In the genomic region with DNA sequence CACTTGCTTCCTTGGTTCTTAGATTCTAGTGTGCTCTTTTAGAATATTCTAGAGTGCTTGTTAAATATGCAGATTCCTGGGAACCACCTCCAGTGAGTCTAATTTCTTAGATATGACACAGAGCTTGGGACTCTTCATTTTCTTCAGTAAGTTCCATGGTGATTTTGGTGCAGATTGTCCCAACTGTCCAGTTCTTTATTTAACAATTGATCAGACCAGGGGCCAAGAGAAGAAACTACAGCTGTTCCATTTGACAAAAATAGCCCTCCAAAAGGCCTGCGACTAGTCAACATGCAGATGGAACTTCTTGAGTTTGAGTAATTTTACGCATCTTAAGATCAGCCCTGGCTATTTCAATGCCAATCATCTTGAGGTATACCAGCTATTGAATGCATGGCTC, we compare ENCODE assay signal across 30 cellular contexts.
"Had no signal": no experiment of that assay in that cellular context is flagged by ENCODE, and none has a peak within 500 bp of the region (broad histone marks: within the 10 kb centered on the region; RNA-seq: fewer than 3 reads in every experiment).

No MANE protein-coding gene starts in this region.

- H3K4me1 ChIP-seq: esophagus squamous epithelium had no signal

- H3K9me3 ChIP-seq: esophagus squamous epithelium, gastroesophageal sphincter had no signal

- ATAC-seq: activated CD4-positive, CD25-positive, alpha-beta regulatory T cell treated with anti-CD3 and anti-CD28 coated beads, Interleukin-2, amount 50 U/mL, for 24 hours; activated CD8-positive, alpha-beta T cell treated with anti-CD3 and anti-CD28 coated beads for 36 hours; activated T-cell treated with anti-CD3 and anti-CD28 coated beads, Interleukin-2, amount 50 U/mL, for 4 hours; activated T-helper 17 cell treated with anti-CD3 and anti-CD28 coated beads, Interleukin-2, amount 50 U/mL, for 72 hours; gastroesophageal sphincter; T-cell had no signal

- H3K4me3 ChIP-seq: esophagus squamous epithelium, gastroesophageal sphincter had no signal

- H3K9me3 Mint-ChIP-seq: activated B cell treated with CpG ODN at 0.5 μM for 24 hours; activated CD8-positive, alpha-beta T cell treated with anti-CD3 and anti-CD28 coated beads for 36 hours; activated T-cell treated with anti-CD3 and anti-CD28 coated beads, Interleukin-2, amount 50 U/mL, for 4 hours; T-cell; T-helper 1 cell treated with Interleukin-12 subunit alpha and Interleukin-12 subunit beta and Interleukin-4 antibody, amounts not matched to agents 30 μg/mL and 1 μg/mL, for 36 hours; T-helper 2 cell treated with Interferon-gamma antibody and Interleukin-4, amounts not matched to agents 5 μg/mL and 100 μg/mL, for 36 hours had no signal

- H3K4me3 Mint-ChIP-seq: activated B cell treated with CpG ODN at 0.5 μM for 24 hours; activated CD8-positive, alpha-beta T cell treated with anti-CD3 and anti-CD28 coated beads for 36 hours; activated naive CD8-positive, alpha-beta T cell; activated T-cell treated with anti-CD3 and anti-CD28 coated beads, Interleukin-2, amount 50 U/mL, for 4 hours; activated T-helper 17 cell treated with anti-CD3 and anti-CD28 coated beads, Interleukin-2, amount 50 U/mL, for 72 hours; T-cell; T-helper 1 cell treated with Interleukin-12 subunit alpha and Interleukin-12 subunit beta and Interleukin-4 antibody, amounts not matched to agents 30 μg/mL and 1 μg/mL, for 36 hours; T-helper 2 cell treated with Interferon-gamma antibody and Interleukin-4, amounts not matched to agents 5 μg/mL and 100 μg/mL, for 36 hours had no signal

- H3K36me3 Mint-ChIP-seq: activated naive CD8-positive, alpha-beta T cell; T-cell had no signal

- DNase-seq: activated B cell treated with CpG ODN at 0.5 μM for 24 hours; activated CD4-positive, alpha-beta T cell treated with anti-CD3 and anti-CD28 coated beads for 48 hours; activated CD4-positive, alpha-beta T cell treated with anti-CD3 and anti-CD28 coated beads, Interleukin-2, amount 50 U/mL, for 1 hour; activated CD4-positive, alpha-beta T cell treated with anti-CD3 and anti-CD28 coated beads, Interleukin-2, amount 50 U/mL, for 48 hours; activated CD8-positive, alpha-beta memory T cell treated with anti-CD3 and anti-CD28 coated beads for 24 hours; activated CD8-positive, alpha-beta T cell treated with anti-CD3 and anti-CD28 coated beads for 36 hours; activated effector memory CD4-positive, alpha-beta T cell treated with Interleukin-2 at 50 U/mL for 16 hours; activated gamma-delta T cell treated with Interleukin-2 at 50 U/mL for 16 hours; activated naive CD4-positive, alpha-beta T cell treated with anti-CD3 and anti-CD28 coated beads, Interleukin-2, amount 50 U/mL, for 16 hours; activated naive CD4-positive, alpha-beta T cell treated with Interleukin-2 at 50 U/mL for 16 hours; activated T-cell treated with anti-CD3 and anti-CD28 coated beads, Interleukin-2, amount 50 U/mL, for 4 hours; amniotic stem cell; anterior cingulate cortex; brain microvascular endothelial cell; caudate nucleus; cortex of kidney; effector CD8-positive, alpha-beta T cell; esophagus squamous epithelium; foreskin melanocyte; SW 1271; T-cell; T1000; WERI-Rb-1 had no signal

- H3K36me3 ChIP-seq: brain microvascular endothelial cell, esophagus squamous epithelium, gastroesophageal sphincter, WERI-Rb-1 had no signal

- H3K27me3 ChIP-seq: brain microvascular endothelial cell, esophagus squamous epithelium, gastroesophageal sphincter had no signal

- H3K4me1 Mint-ChIP-seq: activated B cell treated with CpG ODN at 0.5 μM for 24 hours; activated T-helper 17 cell treated with anti-CD3 and anti-CD28 coated beads, Interleukin-2, amount 50 U/mL, for 72 hours had no signal

- H3K27ac Mint-ChIP-seq: activated B cell treated with CpG ODN at 0.5 μM for 24 hours; activated CD8-positive, alpha-beta T cell treated with anti-CD3 and anti-CD28 coated beads for 36 hours; activated naive CD8-positive, alpha-beta T cell; activated T-helper 17 cell treated with anti-CD3 and anti-CD28 coated beads, Interleukin-2, amount 50 U/mL, for 72 hours; T-cell; T-helper 1 cell treated with Interleukin-12 subunit alpha and Interleukin-12 subunit beta and Interleukin-4 antibody, amounts not matched to agents 30 μg/mL and 1 μg/mL, for 36 hours; T-helper 2 cell treated with Interferon-gamma antibody and Interleukin-4, amounts not matched to agents 5 μg/mL and 100 μg/mL, for 36 hours had no signal

- H3K27me3 Mint-ChIP-seq: activated B cell treated with CpG ODN at 0.5 μM for 24 hours; activated CD8-positive, alpha-beta T cell treated with anti-CD3 and anti-CD28 coated beads for 36 hours; activated naive CD8-positive, alpha-beta T cell had no signal

- H3K27ac ChIP-seq: brain microvascular endothelial cell, epithelial cell of prostate, esophagus squamous epithelium, gastroesophageal sphincter, WERI-Rb-1 had no signal
